ENCODE assay signal across 18 cellular contexts in genomic region chr6:134984821-134985220, GRCh38. TPM values are rescaled to one million over a fixed set of nuclear protein-coding genes. Genes with fewer than 3 reads are reported as not detected.
DNase-seq lines count a peak whose midpoint lies in the region; ATAC-seq and TF ChIP-seq lines count a peak whose summit lies in the region.
"Had no signal": no experiment of that assay in that cellular context is flagged by ENCODE, and none has a peak within 500 bp of the region (broad histone marks: within the 10 kb centered on the region; RNA-seq: fewer than 3 reads in every experiment).

No MANE protein-coding gene starts in this region.

- intact Hi-C loops in natural killer cell (cut with micrococcal nuclease) = no loop called here
- intact Hi-C loops in left cardiac atrium (cut with DNase I) = no loop called here

- H3K27me3 ChIP-seq in SJSA1 (replicated peaks) = no peaks in the 10 kb centered on the region
- no peaks in the 10 kb centered on the region for H3K27me3 ChIP-seq in fibroblast of lung (ENCODE audit: control insufficient read depth, insufficient read depth, low read length)
- H3K27me3 ChIP-seq in CD8-positive, alpha-beta memory T cell (ENCODE audit: insufficient read depth, low read length, poor library complexity, severe bottlenecking) = no peaks in the 10 kb centered on the region

- H3K4me3 ChIP-seq in SJSA1 = no peak overlapping the region
- no peak overlapping the region for H3K4me3 ChIP-seq in fibroblast of lung (replicated peaks in 1 of 4; ENCODE audit: control extremely low read depth in 1 of 4, insufficient read depth in 1 of 4, low read depth in 3 of 4, low read length in 4 of 4)
- no peak overlapping the region for H3K4me3 ChIP-seq in CD8-positive, alpha-beta memory T cell (ENCODE audit: low read length)
- H3K4me3 ChIP-seq: HAP-1 had no signal

- no peaks in the 10 kb centered on the region for H3K9me3 Mint-ChIP-seq in natural killer cell treated with Interleukin-12 subunit alpha and Interleukin-12 subunit beta and Interleukin-15 and Interleukin-18, amount 100 ng/mL, for 72 hours
- H3K9me3 Mint-ChIP-seq in natural killer cell = no peaks in the 10 kb centered on the region
- no peaks in the 10 kb centered on the region for H3K9me3 Mint-ChIP-seq in CD8-positive, alpha-beta memory T cell
- H3K9me3 Mint-ChIP-seq: type B pancreatic cell had no signal

- H3K9ac ChIP-seq in fibroblast of lung (ENCODE audit: insufficient read depth, low read length) = no peak overlapping the region

- no peaks in the 10 kb centered on the region for H3K79me2 ChIP-seq in fibroblast of lung (ENCODE audit: control insufficient read depth, insufficient read depth, low read length)

- H3K4me3 Mint-ChIP-seq in natural killer cell treated with Interleukin-12 subunit alpha and Interleukin-12 subunit beta and Interleukin-15 and Interleukin-18, amount 100 ng/mL, for 72 hours = peak overlapping the region; percentile 6
- H3K4me3 Mint-ChIP-seq in natural killer cell = no peak overlapping the region
- peak overlapping the region in 1 of 7 donors; percentile 27 for H3K4me3 Mint-ChIP-seq in CD8-positive, alpha-beta memory T cell
- H3K4me3 Mint-ChIP-seq: B cell, type B pancreatic cell had no signal

- no peaks in the 10 kb centered on the region for H3K9me3 ChIP-seq in SJSA1 (replicated peaks)
- no peaks in the 10 kb centered on the region for H3K9me3 ChIP-seq in fibroblast of lung (ENCODE audit: control insufficient read depth, insufficient read depth, low read depth, low read length)
- H3K9me3 ChIP-seq in CD8-positive, alpha-beta memory T cell (ENCODE audit: low read length) = no peaks in the 10 kb centered on the region
- H3K9me3 ChIP-seq: HAP-1 had no signal

- POLR2A ChIA-PET in CD8-positive, alpha-beta memory T cell (lab: Charles Lee) = no interaction called here

- H3K27ac ChIP-seq in SJSA1 (peak overlapping the region; percentile 28; the same call in 1 of the 2 replicates), fibroblast of lung (ENCODE audit: insufficient read depth, low read length) (no peak overlapping the region)
- H3K27ac ChIP-seq in CD8-positive, alpha-beta memory T cell (ENCODE audit: low read depth, low read length) = no peak overlapping the region

- H3K36me3 ChIP-seq in SJSA1 = peaks cover 30% of the 10 kb centered on the region
- peaks cover 2% of the 10 kb centered on the region for H3K36me3 ChIP-seq in fibroblast of lung (ENCODE audit: control insufficient read depth, insufficient read depth, low read length)
- peaks cover 12% of the 10 kb centered on the region for H3K36me3 ChIP-seq in CD8-positive, alpha-beta memory T cell (ENCODE audit: insufficient read depth, low read length)

- peaks cover 41% of the 10 kb centered on the region for H3K36me3 Mint-ChIP-seq in natural killer cell treated with Interleukin-12 subunit alpha and Interleukin-12 subunit beta and Interleukin-15 and Interleukin-18, amount 100 ng/mL, for 72 hours
- peaks cover 16% of the 10 kb centered on the region for H3K36me3 Mint-ChIP-seq in natural killer cell
- peaks cover 19 to 65% (median 31%) of the 10 kb centered on the region in 3 donors for H3K36me3 Mint-ChIP-seq in CD8-positive, alpha-beta memory T cell

- H3K4me1 Mint-ChIP-seq in natural killer cell treated with Interleukin-12 subunit alpha and Interleukin-12 subunit beta and Interleukin-15 and Interleukin-18, amount 100 ng/mL, for 72 hours (ENCODE audit: low read depth in 2 of 2) = peaks cover 17 to 43% of the 10 kb centered on the region in 2 donors
- H3K4me1 Mint-ChIP-seq in natural killer cell = peaks cover 13 to 16% of the 10 kb centered on the region in 2 donors
- peaks cover 19 to 28% (median 22%) of the 10 kb centered on the region in 3 donors for H3K4me1 Mint-ChIP-seq in CD8-positive, alpha-beta memory T cell

- peak overlapping the region in 1 of 2 donors; percentile 6 for H3K27ac Mint-ChIP-seq in natural killer cell treated with Interleukin-12 subunit alpha and Interleukin-12 subunit beta and Interleukin-15 and Interleukin-18, amount 100 ng/mL, for 72 hours
- no peak overlapping the region for H3K27ac Mint-ChIP-seq in natural killer cell
- peak overlapping the region in 4 of 8 donors; percentile 36 to 75 (median 48) for H3K27ac Mint-ChIP-seq in CD8-positive, alpha-beta memory T cell
- H3K27ac Mint-ChIP-seq: B cell, type B pancreatic cell had no signal

- DNase-seq in natural killer cell treated with Interleukin-12 subunit alpha and Interleukin-12 subunit beta and Interleukin-15 and Interleukin-18, amount 100 ng/mL, for 72 hours (ENCODE audit: low spot score) = no peak
- no peak for DNase-seq in natural killer cell
- peak in 1 of 2 experiments; percentile 70 for DNase-seq in SJSA1 (ENCODE audit: low read depth in 1 of 2, low spot score in 2 of 2)
- DNase-seq in fibroblast of lung (ENCODE audit: low read depth in 2 of 2) = peak; percentile 17 to 41
- DNase-seq in retina = no peak
- DNase-seq in CD8-positive, alpha-beta memory T cell = no peak
- DNase-seq in left cardiac atrium = no peak
- DNase-seq: DMS79 treated with DMSO at 0.1 percent for 48 hours; KG1; mesendoderm; NCI-H1436 treated with DMSO at 0.1 percent for 48 hours; NCI-H345; SHP77; stimulated activated CD4-positive, alpha-beta T cell treated with anti-CD3 and anti-CD28 coated beads, Interleukin-4, amount 100 ng/mL, for 4 hours had no signal

- no peak overlapping the region for H2AFZ ChIP-seq in fibroblast of lung (ENCODE audit: low read length)

- no peak for ATAC-seq in natural killer cell treated with Interleukin-12 subunit alpha and Interleukin-12 subunit beta and Interleukin-15 and Interleukin-18, amount 100 ng/mL, for 72 hours
- ATAC-seq in natural killer cell = no peak
- ATAC-seq in GM21619 (IDR thresholded peaks at IDR 0.05; ENCODE audit: unreplicated experiment) = no peak
- no peak for ATAC-seq in left cardiac atrium

- H4K20me1 ChIP-seq in fibroblast of lung (ENCODE audit: control insufficient read depth, extremely low read depth, insufficient read depth, low read length) = no peaks in the 10 kb centered on the region

- TF ChIP-seq CTCF in natural killer cell (IDR thresholded peaks at IDR 0.05) (no peak), fibroblast of lung (conservative IDR thresholded peaks at IDR 0.05 in 1 of 2, IDR thresholded peaks at IDR 0.05 in 1 of 2; ENCODE audit: low read depth in 1 of 2, low read length in 2 of 2) (no peak)

- H3K4me2 ChIP-seq in fibroblast of lung (ENCODE audit: extremely low read depth, insufficient read depth, low read length) = no peak overlapping the region

- peaks cover 11% of the 10 kb centered on the region for H3K4me1 ChIP-seq in SJSA1 (replicated peaks)
- no peaks in the 10 kb centered on the region for H3K4me1 ChIP-seq in fibroblast of lung (ENCODE audit: control insufficient read depth, extremely low read depth, insufficient read depth, low read length)
- no peaks in the 10 kb centered on the region for H3K4me1 ChIP-seq in CD8-positive, alpha-beta memory T cell (ENCODE audit: insufficient read depth, low read length)

- CTCF ChIA-PET in CD8-positive, alpha-beta memory T cell (lab: Charles Lee) = no interaction called here

- no peaks in the 10 kb centered on the region for H3K27me3 Mint-ChIP-seq in natural killer cell treated with Interleukin-12 subunit alpha and Interleukin-12 subunit beta and Interleukin-15 and Interleukin-18, amount 100 ng/mL, for 72 hours
- H3K27me3 Mint-ChIP-seq in natural killer cell (ENCODE audit: low read depth in 2 of 2) = no peaks in the 10 kb centered on the region
- H3K27me3 Mint-ChIP-seq in CD8-positive, alpha-beta memory T cell = no peaks in the 10 kb centered on the region
- H3K27me3 Mint-ChIP-seq: B cell, type B pancreatic cell had no signal

RNA-seq across cellular contexts. Expression of gene ALDH8A1, which starts 34.9 kb away (rescaled TPM):
- total RNA-seq in natural killer cell treated with Interleukin-12 subunit alpha and Interleukin-12 subunit beta and Interleukin-15 and Interleukin-18, amount 100 ng/mL, for 72 hours = 1 to 10 TPM; 3.9 to 5.2 TPM
- total RNA-seq in natural killer cell (1 to 10 TPM in 2 of 3 donors, under 1 TPM in 1; 0.75 to 3.0 (median 1.8) TPM), fibroblast of lung (0.26 and 0.50 TPM in 2 replicates), left cardiac atrium (under 1 TPM; 0.41 to 0.55 TPM)
- total RNA-seq in SJSA1 (2014; rRNA removed; shearing (Covaris generic)) = not detected in 2 replicates
- 0.08 and 0.11 TPM in 2 replicates for polyA plus RNA-seq in fibroblast of lung
- 0.09 and 0.13 TPM in 2 replicates for polyA plus RNA-seq in fibroblast of lung (2012)
- polyA minus RNA-seq in fibroblast of lung (ENCODE audit: low replicate concordance) = not detected in 2 replicates
- under 1 TPM; 0.82 to 0.85 TPM for total RNA-seq in CD8-positive, alpha-beta memory T cell
- 0.08 TPM for polyA plus RNA-seq in CD8-positive, alpha-beta memory T cell

Comparison
In these comparisons a context has a peak if more than half of its experiments do, and no peak if none do; other contexts are left out.
1. DNase-seq: peak in fibroblast of lung (2 of 2); none in natural killer cell treated with Interleukin-12 subunit alpha and Interleukin-12 subunit beta and Interleukin-15 and Interleukin-18, amount 100 ng/mL, for 72 hours (single experiment), natural killer cell (single experiment), retina (single experiment), CD8-positive, alpha-beta memory T cell (0 of 5) and left cardiac atrium (single experiment).